In genomic region chr6:140579918-140580317, GRCh38 we compare ENCODE assay signal across 28 cellular contexts.
"Had no signal": no experiment of that assay in that cellular context is flagged by ENCODE, and none has a peak within 500 bp of the region (broad histone marks: within the 10 kb centered on the region; RNA-seq: fewer than 3 reads in every experiment).

No MANE protein-coding gene starts in this region.

- H2AFZ ChIP-seq: PC-9 had no signal

- H3K9ac ChIP-seq: KMS-11 had no signal

- H3K27ac ChIP-seq: adrenal gland, body of pancreas, breast epithelium, KMS-11, PC-9, RWPE1, SK-N-MC had no signal

- H3K36me3 ChIP-seq: adrenal gland, breast epithelium had no signal

- FAIRE-seq: RCC 7860 had no signal

- H3K4me3 ChIP-seq: adrenal gland, body of pancreas, breast epithelium, PC-9, SK-N-MC had no signal

- H3K4me1 ChIP-seq: adrenal gland, body of pancreas, breast epithelium had no signal

- H3K9me3 ChIP-seq: adrenal gland, body of pancreas, breast epithelium had no signal

- DNase-seq: activated CD4-positive, alpha-beta memory T cell treated with anti-CD3 and anti-CD28 coated beads, Interleukin-2, amount 10 ng/mL, durations not matched to agents 7 days and 5 days; activated CD4-positive, alpha-beta T cell treated with anti-CD3 and anti-CD28 coated beads for 36 hours; activated CD8-positive, alpha-beta memory T cell treated with anti-CD3 and anti-CD28 coated beads for 24 hours; activated CD8-positive, alpha-beta memory T cell treated with anti-CD3 and anti-CD28 coated beads, Interleukin-2, amount 10 ng/mL, durations not matched to agents 7 days and 5 days; activated CD8-positive, alpha-beta memory T cell treated with anti-CD3 and anti-CD28 coated beads, Interleukin-2, amount 50 U/mL, for 48 hours; activated gamma-delta T cell treated with Interleukin-2 at 50 U/mL for 16 hours; activated naive CD4-positive, alpha-beta T cell treated with anti-CD3 and anti-CD28 coated beads for 36 hours; adrenal gland; body of pancreas; NCI-H1092 treated with DMSO at 0.1 percent for 48 hours; NCI-H1417; NCI-H187 treated with DMSO at 0.1 percent for 48 hours; NCI-H2081 treated with DMSO at 0.1 percent for 48 hours; NCI-H226; NCI-H446 treated with DMSO at 0.1 percent for 48 hours; NCI-H524; NCI-H69; NK-92 treated with Interleukin-12 subunit alpha and Interleukin-12 subunit beta, amount 100 ng/mL, for 24 hours; PC-9; T1000 had no signal

- H3K4me2 ChIP-seq: KMS-11, PC-9 had no signal

- H3K27me3 ChIP-seq: adrenal gland, body of pancreas, breast epithelium had no signal

- ATAC-seq: activated CD4-positive, alpha-beta T cell treated with anti-CD3 and anti-CD28 coated beads for 36 hours; activated CD4-positive, CD25-positive, alpha-beta regulatory T cell treated with anti-CD3 and anti-CD28 coated beads, Interleukin-2, amount 50 U/mL, for 24 hours; activated CD8-positive, alpha-beta memory T cell treated with anti-CD3 and anti-CD28 coated beads, Interleukin-2, amount 10 ng/mL, durations not matched to agents 7 days and 5 days; activated naive CD4-positive, alpha-beta T cell treated with anti-CD3 and anti-CD28 coated beads, Interleukin-2, amount 50 U/mL, for 72 hours; body of pancreas; Right ventricle myocardium inferior had no signal
